ENCODE assay signal across 1 cellular context in genomic region chr1:183812111-183812510, GRCh38.
TF ChIP-seq lines count a peak whose summit lies in the region.

No MANE protein-coding gene starts in this region.

TF ChIP-seq in GM12878, 131 proteins besides CTCF, POLR2A, EP300 and RAD21:
- no peak for TF ChIP-seq FOS (IDR thresholded peaks at IDR 0.05; ENCODE audit: borderline replicate concordance, extremely low read depth, insufficient read length)
- no peak for TF ChIP-seq ZNF274 (IDR thresholded peaks at IDR 0.05; ENCODE audit: insufficient read depth, insufficient read length)
- TF ChIP-seq ZNF592 (IDR thresholded peaks at IDR 0.05): no peak
- TF ChIP-seq NR2C1 (IDR thresholded peaks at IDR 0.05): no peak
